In the genomic region with DNA sequence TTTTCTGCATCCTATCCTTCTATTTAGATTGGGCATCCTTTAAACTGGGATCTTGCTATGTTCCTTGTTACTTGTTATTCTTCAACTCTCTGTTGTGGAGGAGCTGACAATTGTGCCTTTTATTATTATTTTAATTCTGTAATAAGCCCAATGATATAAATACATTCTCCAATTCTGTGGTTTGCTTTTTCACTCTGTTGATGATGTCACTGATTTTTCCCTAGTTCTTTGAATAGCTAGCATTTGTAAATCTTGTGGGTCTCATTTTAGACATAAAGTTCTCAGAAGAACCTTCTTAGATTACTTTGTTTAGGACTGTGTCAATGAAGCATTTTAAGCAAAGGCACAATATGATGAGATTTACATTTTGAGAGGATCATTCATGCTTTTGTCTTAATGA, we compare ENCODE assay signal across 7 cellular contexts.
"Had no signal": no experiment of that assay in that cellular context is flagged by ENCODE, and none has a peak within 500 bp of the region (broad histone marks: within the 10 kb centered on the region; RNA-seq: fewer than 3 reads in every experiment).

No MANE protein-coding gene starts in this region.

- FAIRE-seq: HTR-8/SVneo, K562 had no signal

- H3K4me3 ChIP-seq: K562 had no signal

- H3K9ac ChIP-seq: KMS-11 had no signal

- H3K4me2 ChIP-seq: KMS-11 had no signal

- ATAC-seq: K562 had no signal

- H3K27ac ChIP-seq: HL-60, KMS-11 had no signal

- DNase-seq: IMR-90, KBM-7, KG1 had no signal
